10 cellular contexts compared by ENCODE assay signal in genomic region chr15:81450721-81451120, GRCh38.
"Had no signal": no experiment of that assay in that cellular context is flagged by ENCODE, and none has a peak within 500 bp of the region (broad histone marks: within the 10 kb centered on the region; RNA-seq: fewer than 3 reads in every experiment).

No MANE protein-coding gene starts in this region.

- H3K4me1 ChIP-seq: HAP-1 had no signal

- H3K9ac ChIP-seq: GM23248 had no signal

- H3K27ac ChIP-seq: GM23248 had no signal

- H3K9me3 ChIP-seq: HAP-1 had no signal

- H3K36me3 ChIP-seq: HAP-1 had no signal

- FAIRE-seq: H54 had no signal

- ATAC-seq: GM23338, HCT116 had no signal

- H3K4me3 ChIP-seq: GM23248, GM23338, HAP-1 had no signal

- H2AFZ ChIP-seq: GM23248, GM23338 had no signal

- DNase-seq: GM23248, GOT3, H7, H9, HCEC 1CT, HFFc6 had no signal

- H3K4me2 ChIP-seq: GM23338 had no signal
